Comparison of ENCODE assay signal across 19 cellular contexts in genomic region chr22:48588151-48588880, GRCh38.
DNase-seq lines count a peak whose midpoint lies in the region; ATAC-seq and TF ChIP-seq lines count a peak whose summit lies in the region.
"Had no signal": no experiment of that assay in that cellular context is flagged by ENCODE, and none has a peak within 500 bp of the region (broad histone marks: within the 10 kb centered on the region; RNA-seq: fewer than 3 reads in every experiment).

No MANE protein-coding gene starts in this region.

- H3K4me1 ChIP-seq in lower lobe of right lung (no peaks in the 10 kb centered on the region), esophagus squamous epithelium (peaks cover 0 to 5% (median 0%) of the 10 kb centered on the region in 3 donors)
- H3K4me1 ChIP-seq: A549, HAP-1 had no signal

- no peaks in the 10 kb centered on the region for H3K9me3 ChIP-seq in lower lobe of right lung
- no peaks in the 10 kb centered on the region for H3K9me3 ChIP-seq in esophagus squamous epithelium
- H3K9me3 ChIP-seq: A549, HAP-1 had no signal

- 71 to 85% methylated on average over 4 to 5 of the region's 23 CpGs for WGBS in esophagus squamous epithelium, 2 donors

- H3K36me3 ChIP-seq in lower lobe of right lung (no peaks in the 10 kb centered on the region), esophagus squamous epithelium (no peaks in the 10 kb centered on the region)
- H3K36me3 ChIP-seq: HAP-1 had no signal

- H3K27me3 ChIP-seq in lower lobe of right lung (ENCODE audit: low read depth): peaks cover 4% of the 10 kb centered on the region
- H3K27me3 ChIP-seq in esophagus squamous epithelium: peaks cover 0 to 48% (median 0%) of the 10 kb centered on the region in 4 donors

- ATAC-seq in Right ventricle myocardium inferior (no peak), left cardiac atrium (no peak), lower lobe of right lung (no peak)
- ATAC-seq in stimulated activated naive CD8-positive, alpha-beta T cell treated with anti-CD3 and anti-CD28 coated beads, Interleukin-15, Interleukin-2, amounts not matched to agents 100 U/mL and 50 U/mL, for 24 hours: no peak
- ATAC-seq: A549; CD8-positive, alpha-beta T cell; GM12878; HepG2 had no signal

- intact Hi-C loops in Right ventricle myocardium inferior (cut with DNase I) (loop anchor here (2.0 kb wide), 1 partner anchor 56 kb away; no protein-coding TSS in a partner anchor), left cardiac atrium (cut with DNase I) (no loop called here), lower lobe of right lung (cut with DNase I) (no loop called here), esophagus squamous epithelium (cut with DNase I) (no loop called here)

- DNase-seq in Right ventricle myocardium inferior (ENCODE audit: missing footprints) (peak; percentile 40), left cardiac atrium (no peak), lower lobe of right lung (peak; percentile 28), esophagus squamous epithelium (lab: John Stamatoyannopoulos, UW) (no peak), KBM-7 (no peak)
- DNase-seq in stimulated activated naive CD8-positive, alpha-beta T cell treated with anti-CD3 and anti-CD28 coated beads, Interleukin-15, Interleukin-2, amounts not matched to agents 100 U/mL and 50 U/mL, for 24 hours: no peak
- DNase-seq: AML-193; Calu3; CD8-positive, alpha-beta T cell; DMS 273 treated with DMSO at 0.1 percent for 48 hours; DMS53; DND-41; EL had no signal

- in situ Hi-C loops in KBM-7 (cut with MboI; ENCODE audit: low pct_unique_long_range_greater_than_20kb, low sequenced_read_pairs): no loop called here

- TF ChIP-seq CTCF in VCaP (conservative IDR thresholded peaks at IDR 0.05): no peak
- TF ChIP-seq CTCF in lower lobe of right lung (IDR thresholded peaks at IDR 0.05): no peak
- TF ChIP-seq CTCF in esophagus squamous epithelium (IDR thresholded peaks at IDR 0.05): no peak

- TF ChIP-seq POLR2A in esophagus squamous epithelium (IDR thresholded peaks at IDR 0.05): no peak

- no peak overlapping the region for H3K4me3 ChIP-seq in lower lobe of right lung
- H3K4me3 ChIP-seq in esophagus squamous epithelium: no peak overlapping the region
- H3K4me3 ChIP-seq: A549, GM12878, HAP-1 had no signal

- 0 out of 2 replicates have a peak overlapping the region, but pooled peaks have one; percentile 22 for H3K27ac ChIP-seq in VCaP
- H3K27ac ChIP-seq in lower lobe of right lung: no peak overlapping the region
- H3K27ac ChIP-seq in esophagus squamous epithelium: no peak overlapping the region
- H3K27ac ChIP-seq: 22Rv1, A549 had no signal

Comparison
In these comparisons a context has a peak if more than half of its experiments do, and no peak if none do; other contexts are left out.
1. DNase-seq: peak in Right ventricle myocardium inferior (single experiment) and lower lobe of right lung (single experiment); none in left cardiac atrium (single experiment), esophagus squamous epithelium (single experiment), stimulated activated naive CD8-positive, alpha-beta T cell treated with anti-CD3 and anti-CD28 coated beads, Interleukin-15, Interleukin-2, amounts not matched to agents 100 U/mL and 50 U/mL, for 24 hours (single experiment) and KBM-7 (single experiment).